In genomic region chr4:188780686-188781085, GRCh38 we compare ENCODE assay signal across 24 cellular contexts.
DNase-seq lines count a peak whose midpoint lies in the region; ATAC-seq and TF ChIP-seq lines count a peak whose summit lies in the region.
"Had no signal": no experiment of that assay in that cellular context is flagged by ENCODE, and none has a peak within 500 bp of the region (broad histone marks: within the 10 kb centered on the region; RNA-seq: fewer than 3 reads in every experiment).

No MANE protein-coding gene starts in this region.

- no peak for ATAC-seq in T-helper 17 cell
- ATAC-seq: GM12878, GM23338, Right ventricle myocardium inferior had no signal

- H3K4me1 Mint-ChIP-seq in T-helper 17 cell (no peaks in the 10 kb centered on the region), CD14-positive monocyte (no peaks in the 10 kb centered on the region)
- H3K4me1 Mint-ChIP-seq: GM23338 had no signal

- H3K36me3 Mint-ChIP-seq in T-helper 17 cell (ENCODE audit: low read depth), result no peaks in the 10 kb centered on the region
- no peaks in the 10 kb centered on the region for H3K36me3 Mint-ChIP-seq in CD14-positive monocyte

- TF ChIP-seq CTCF in CD14-positive monocyte (IDR thresholded peaks at IDR 0.05), result no peak

- H3K27me3 Mint-ChIP-seq in T-helper 17 cell, result no peaks in the 10 kb centered on the region
- peaks cover 0 to 2% (median 0%) of the 10 kb centered on the region in 3 donors for H3K27me3 Mint-ChIP-seq in CD14-positive monocyte (ENCODE audit: low read depth in 3 of 3)
- H3K27me3 Mint-ChIP-seq: CD4-positive, alpha-beta T cell had no signal

- no peaks in the 10 kb centered on the region for H3K9me3 ChIP-seq in T-helper 17 cell (ENCODE audit: control insufficient read depth, low read length, poor library complexity, severe bottlenecking)
- H3K9me3 ChIP-seq: BE2C, Peyer's patch, SJSA1 had no signal

- H3K27ac Mint-ChIP-seq in T-helper 17 cell (no peak overlapping the region), CD14-positive monocyte (no peak overlapping the region)
- H3K27ac Mint-ChIP-seq: CD4-positive, alpha-beta T cell; GM23338 had no signal

- DNase-seq in ELR (ENCODE audit: low read depth) (peak; percentile 10), MV-4-11 (lab: John Stamatoyannopoulos, UW) (peak; percentile 9), amniotic epithelial cell (ENCODE audit: low read depth) (peak; percentile 35), myocyte (ENCODE audit: low read depth) (peak; percentile 59), AML-193 (lab: John Stamatoyannopoulos, UW) (no peak), T-helper 17 cell (no peak), CD14-positive monocyte (ENCODE audit: low spot score) (no peak), NCI-H1436 (lab: John Stamatoyannopoulos, UW) (no peak)
- DNase-seq: BE2C; CD4-positive, alpha-beta T cell; COR-L47; DMS79; HCEC 1CT; IMR-90; NCI-H187; NCI-H510A; NCI-H748 treated with DMSO at 0.1 percent for 48 hours; NK-92 treated with Interleukin-12 subunit alpha and Interleukin-12 subunit beta, amount 100 ng/mL, for 24 hours; Peyer's patch; T-helper 1 cell had no signal

- peaks cover 0 to 8% (median 4%) of the 10 kb centered on the region in 7 donors for H3K9me3 Mint-ChIP-seq in CD14-positive monocyte
- H3K9me3 Mint-ChIP-seq: GM23338 had no signal

- intact Hi-C loops in CD14-positive monocyte (cut with micrococcal nuclease), result no loop called here

- H3K4me3 Mint-ChIP-seq in T-helper 17 cell, result no peak overlapping the region
- no peak overlapping the region for H3K4me3 Mint-ChIP-seq in CD14-positive monocyte
- H3K4me3 Mint-ChIP-seq: CD4-positive, alpha-beta T cell; GM23338 had no signal

Comparison
In these comparisons a context has a peak if more than half of its experiments do, and no peak if none do; other contexts are left out.
1. DNase-seq: peak in ELR (single experiment), MV-4-11 (single experiment), amniotic epithelial cell (single experiment) and myocyte (single experiment); none in AML-193 (0 of 2), T-helper 17 cell (0 of 3), CD14-positive monocyte (single experiment) and NCI-H1436 (single experiment).